Comparison of ENCODE assay signal across 11 cellular contexts in genomic region chr9:120383999-120384924, GRCh38.
DNase-seq lines count a peak whose midpoint lies in the region; ATAC-seq and TF ChIP-seq lines count a peak whose summit lies in the region.
"Had no signal": no experiment of that assay in that cellular context is flagged by ENCODE, and none has a peak within 500 bp of the region (broad histone marks: within the 10 kb centered on the region; RNA-seq: fewer than 3 reads in every experiment).

No MANE protein-coding gene starts in this region.

- H3K9me3 ChIP-seq in trophoblast cell (ENCODE audit: insufficient read depth, low read depth, low read length): no peaks in the 10 kb centered on the region

- H3K36me3 ChIP-seq in trophoblast cell (ENCODE audit: control insufficient read depth in 1 of 2, insufficient read depth in 2 of 2, low read length in 2 of 2): peaks cover 3 to 5% of the 10 kb centered on the region in 2 experiments

- H3K4me2 ChIP-seq in trophoblast cell (ENCODE audit: low read length): no peak overlapping the region

- peak overlapping the region in 2 of 3 experiments; percentile 44 to 75 for H3K27ac Mint-ChIP-seq in nephron

- no peak overlapping the region for H2BK5ac ChIP-seq in trophoblast cell (ENCODE audit: low read depth, low read length, poor library complexity)

- H3K9ac ChIP-seq in trophoblast cell (ENCODE audit: low read length): no peak overlapping the region

- TF ChIP-seq CTCF in choroid plexus epithelial cell (conservative IDR thresholded peaks at IDR 0.05; ENCODE audit: low read depth, low read length): no peak
- TF ChIP-seq CTCF in nephron (IDR thresholded peaks at IDR 0.05; ENCODE audit: unreplicated experiment in 3 of 3): no peak

- H3K27me3 ChIP-seq in trophoblast cell (ENCODE audit: insufficient read depth, low read length): no peaks in the 10 kb centered on the region
- H3K27me3 ChIP-seq: tibial artery had no signal

- H4K8ac ChIP-seq in trophoblast cell (ENCODE audit: low read depth, low read length): no peak overlapping the region

- H3K79me1 ChIP-seq in trophoblast cell (ENCODE audit: low read length): no peaks in the 10 kb centered on the region

- H3K79me2 ChIP-seq in trophoblast cell (ENCODE audit: control insufficient read depth, insufficient read depth, low read length, poor library complexity): no peaks in the 10 kb centered on the region

- H3K27me3 Mint-ChIP-seq in nephron (ENCODE audit: low read depth): no peaks in the 10 kb centered on the region

- no peak overlapping the region for H3K4ac ChIP-seq in trophoblast cell (ENCODE audit: low read depth, low read length)

- no peak overlapping the region for H2AFZ ChIP-seq in trophoblast cell (ENCODE audit: insufficient read depth, low read length, poor library complexity)

- peaks cover 25% of the 10 kb centered on the region for H3K36me3 Mint-ChIP-seq in nephron (ENCODE audit: low read depth)

- DNase-seq in Ammon's horn (ENCODE audit: low spot score) (peak; percentile 40), NCI-H2029 (lab: John Stamatoyannopoulos, UW) (peak; percentile 80), choroid plexus epithelial cell (ENCODE audit: low read depth) (peak; percentile 36), trophoblast cell (no peak), RKO (ENCODE audit: low spot score) (no peak)
- no peak for DNase-seq in stimulated activated CD8-positive, alpha-beta memory T cell treated with anti-CD3 and anti-CD28 coated beads, Interleukin-4, amount 100 ng/mL, for 48 hours
- DNase-seq: activated naive CD4-positive, alpha-beta T cell treated with anti-CD3 and anti-CD28 coated beads, Interleukin-2, amount 50 U/mL, for 16 hours; NK-92 treated with Interleukin-12 subunit alpha and Interleukin-12 subunit beta, amount 100 ng/mL, for 24 hours had no signal

- no peak overlapping the region for H2BK120ac ChIP-seq in trophoblast cell (ENCODE audit: insufficient read depth, low read length, poor library complexity)

- no peak overlapping the region for H3K18ac ChIP-seq in trophoblast cell (ENCODE audit: low read length)

- H4K12ac ChIP-seq in trophoblast cell (ENCODE audit: low read depth, low read length): no peak overlapping the region

- no peak for ATAC-seq in HG03135 (IDR thresholded peaks at IDR 0.05; ENCODE audit: unreplicated experiment)

- H3K4me3 Mint-ChIP-seq in nephron: no peak overlapping the region

- WGBS in trophoblast cell (ENCODE audit: extremely low coverage, insufficient coverage, insufficient read length): no CpG with 5 or more reads among the region's 24 CpGs

- peaks cover 21% of the 10 kb centered on the region for H3K4me1 Mint-ChIP-seq in nephron

- no peak overlapping the region for H4K91ac ChIP-seq in trophoblast cell (ENCODE audit: low read depth, low read length)

- H3K9me3 Mint-ChIP-seq in nephron: peaks cover 5% of the 10 kb centered on the region

- H3K23ac ChIP-seq in trophoblast cell (ENCODE audit: low read length): no peak overlapping the region

- H3K27ac ChIP-seq in trophoblast cell (ENCODE audit: low read depth, low read length): no peak overlapping the region
- H3K27ac ChIP-seq: tibial artery had no signal

- no peak overlapping the region for H3K14ac ChIP-seq in trophoblast cell (ENCODE audit: low read length)

- H3K4me1 ChIP-seq in trophoblast cell (ENCODE audit: control insufficient read depth in 1 of 2, insufficient read depth in 2 of 2, low read length in 2 of 2): peaks cover 0 to 7% of the 10 kb centered on the region in 2 experiments

- H2AK5ac ChIP-seq in trophoblast cell (ENCODE audit: low read length): no peak overlapping the region

- no peak overlapping the region for H3K4me3 ChIP-seq in choroid plexus epithelial cell (ENCODE audit: low read depth, low read length)
- no peak overlapping the region for H3K4me3 ChIP-seq in trophoblast cell (ENCODE audit: low read depth, low read length)
- H3K4me3 ChIP-seq: tibial artery had no signal

- no peak overlapping the region for H2BK12ac ChIP-seq in trophoblast cell (ENCODE audit: low read length)

Comparison
In these comparisons a context has a peak if more than half of its experiments do, and no peak if none do; other contexts are left out.
1. DNase-seq: peak in Ammon's horn (single experiment), NCI-H2029 (single experiment) and choroid plexus epithelial cell (single experiment); none in trophoblast cell (0 of 2), stimulated activated CD8-positive, alpha-beta memory T cell treated with anti-CD3 and anti-CD28 coated beads, Interleukin-4, amount 100 ng/mL, for 48 hours (single experiment) and RKO (single experiment).